17 cellular contexts compared by ENCODE assay signal in genomic region chr13:90171649-90172048, GRCh38.
DNase-seq lines count a peak whose midpoint lies in the region; ATAC-seq, FAIRE-seq and TF ChIP-seq lines count a peak whose summit lies in the region.
"Had no signal": no experiment of that assay in that cellular context is flagged by ENCODE, and none has a peak within 500 bp of the region (broad histone marks: within the 10 kb centered on the region; RNA-seq: fewer than 3 reads in every experiment).

No MANE protein-coding gene starts in this region.

- no peaks in the 10 kb centered on the region for H3K27me3 Mint-ChIP-seq in astrocyte (ENCODE audit: low read depth, unreplicated experiment)

- DNase-seq in AG10803 (ENCODE audit: low read depth) (peak; percentile 22), LHCN-M2 (ENCODE audit: low read depth) (peak; percentile 34), astrocyte (ENCODE audit: low read depth) (peak; percentile 3), fibroblast of villous mesenchyme (ENCODE audit: low read depth) (peak; percentile 14), gastrocnemius medialis (no peak), NCI-H187 treated with DMSO at 0.1 percent for 48 hours (lab: John Stamatoyannopoulos, UW) (no peak)
- DNase-seq: DMS 273 treated with DMSO at 0.1 percent for 48 hours, GDM1, HFFc6, NCI-H187, NCI-H526 treated with DMSO at 0.1 percent for 48 hours, RPMI8226, SJCRH30 had no signal

- no peak overlapping the region for H3K27ac Mint-ChIP-seq in astrocyte (ENCODE audit: unreplicated experiment)
- H3K27ac Mint-ChIP-seq: HFFc6 had no signal

- intact Hi-C loops in gastrocnemius medialis (cut with DNase I; ENCODE audit: low total_unique reads): no loop called here

- H3K27ac ChIP-seq in astrocyte (ENCODE audit: low read depth, low read length) (no peak overlapping the region), gastrocnemius medialis (no peak overlapping the region)
- H3K27ac ChIP-seq: C4-2B, SJCRH30 had no signal

- H3K79me2 ChIP-seq in astrocyte (ENCODE audit: insufficient read depth, low read length): no peaks in the 10 kb centered on the region

- no peak overlapping the region for H3K4me2 ChIP-seq in astrocyte (ENCODE audit: low read length)

- no peaks in the 10 kb centered on the region for H3K36me3 Mint-ChIP-seq in astrocyte (ENCODE audit: low read depth, unreplicated experiment)

- H4K20me1 ChIP-seq in astrocyte (ENCODE audit: insufficient read depth, low read length): no peaks in the 10 kb centered on the region

- H2AFZ ChIP-seq in astrocyte (ENCODE audit: low read depth, low read length): no peak overlapping the region

- no peaks in the 10 kb centered on the region for H3K4me1 Mint-ChIP-seq in astrocyte (ENCODE audit: low read depth, unreplicated experiment)

- no peak overlapping the region for H3K9ac ChIP-seq in astrocyte (ENCODE audit: low read length)

- no peaks in the 10 kb centered on the region for H3K9me3 ChIP-seq in astrocyte (ENCODE audit: insufficient read depth, low read depth, low read length)
- H3K9me3 ChIP-seq in gastrocnemius medialis: no peaks in the 10 kb centered on the region
- H3K9me3 ChIP-seq: SJCRH30 had no signal

- no peaks in the 10 kb centered on the region for H3K36me3 ChIP-seq in astrocyte (ENCODE audit: insufficient read depth, low read length)
- no peaks in the 10 kb centered on the region for H3K36me3 ChIP-seq in gastrocnemius medialis
- H3K36me3 ChIP-seq: SJCRH30 had no signal

- TF ChIP-seq POLR2A in gastrocnemius medialis (IDR thresholded peaks at IDR 0.05): no peak

- in situ Hi-C loops in gastrocnemius medialis (cut with MboI; ENCODE audit: low sequenced_read_pairs in 4 of 4): no loop called here

- H3K27me3 ChIP-seq in astrocyte (ENCODE audit: insufficient read depth, low read length) (no peaks in the 10 kb centered on the region), gastrocnemius medialis (no peaks in the 10 kb centered on the region)
- H3K27me3 ChIP-seq: SJCRH30 had no signal

- no peak overlapping the region for H3K4me3 ChIP-seq in AG10803 (ENCODE audit: low read length)
- no peak overlapping the region for H3K4me3 ChIP-seq in astrocyte (ENCODE audit: insufficient read depth, low read depth, low read length)
- H3K4me3 ChIP-seq in fibroblast of villous mesenchyme (ENCODE audit: low read depth, low read length): no peak overlapping the region
- H3K4me3 ChIP-seq in gastrocnemius medialis: no peak overlapping the region
- H3K4me3 ChIP-seq: SJCRH30 had no signal

- no peak overlapping the region for H3K4me3 Mint-ChIP-seq in astrocyte (ENCODE audit: unreplicated experiment)
- H3K4me3 Mint-ChIP-seq: HFFc6 had no signal

- H3K4me1 ChIP-seq in astrocyte (ENCODE audit: insufficient read depth, low read length) (no peaks in the 10 kb centered on the region), gastrocnemius medialis (no peaks in the 10 kb centered on the region)
- H3K4me1 ChIP-seq: SJCRH30 had no signal

- FAIRE-seq in astrocyte (lab: Jason Lieb, UNC): no peak
- FAIRE-seq: GM12892 had no signal

- ATAC-seq in gastrocnemius medialis (no peak), GM21619 (IDR thresholded peaks at IDR 0.05; ENCODE audit: unreplicated experiment) (no peak), GM18517 (IDR thresholded peaks at IDR 0.05; ENCODE audit: unreplicated experiment) (no peak)

- H3K9me3 Mint-ChIP-seq in astrocyte (ENCODE audit: unreplicated experiment): no peaks in the 10 kb centered on the region
- H3K9me3 Mint-ChIP-seq: HFFc6 had no signal

- TF ChIP-seq CTCF in AG10803 (conservative IDR thresholded peaks at IDR 0.05; ENCODE audit: low read length) (no peak), astrocyte (IDR thresholded peaks at IDR 0.05; ENCODE audit: insufficient read depth, low read depth, low read length) (no peak), fibroblast of villous mesenchyme (IDR thresholded peaks at IDR 0.05; ENCODE audit: insufficient read depth, low read depth, low read length) (no peak), gastrocnemius medialis (IDR thresholded peaks at IDR 0.05 in 4 of 5, conservative IDR thresholded peaks at IDR 0.05 in 1 of 5) (no peak)

Comparison
In these comparisons a context has a peak if more than half of its experiments do, and no peak if none do; other contexts are left out.
1. DNase-seq: peak in AG10803 (single experiment), LHCN-M2 (single experiment), astrocyte (single experiment) and fibroblast of villous mesenchyme (single experiment); none in gastrocnemius medialis (0 of 2) and NCI-H187 treated with DMSO at 0.1 percent for 48 hours (single experiment).